In genomic region chr20:53175135-53175780, GRCh38 we compare ENCODE assay signal across 1 cellular context.
TF ChIP-seq lines count a peak whose summit lies in the region.

No MANE protein-coding gene starts in this region.

TF ChIP-seq in K562, 482 proteins besides CTCF, POLR2A, EP300 and RAD21 (continued from another document and continues in another):
- peak in 1 of 2 experiments; percentile 78; a peak in 2 of 4 replicates for TF ChIP-seq ZNF318 (IDR thresholded peaks at IDR 0.05; ENCODE audit: borderline replicate concordance in 1 of 2, low read depth in 1 of 2)
- no peak for TF ChIP-seq YBX1 (IDR thresholded peaks at IDR 0.05)
- no peak for TF ChIP-seq MTF1 (CRISPR knock-in tag; IDR thresholded peaks at IDR 0.05; ENCODE audit: borderline replicate concordance)
- TF ChIP-seq SMAD3 (CRISPR knock-in tag; conservative IDR thresholded peaks at IDR 0.05): peak; percentile 88; the same call in 1 of the 2 replicates
- peak; percentile 61 for TF ChIP-seq ZNF384 (IDR thresholded peaks at IDR 0.05; ENCODE audit: low read depth, low read length)
- no peak for TF ChIP-seq FOXA1 (IDR thresholded peaks at IDR 0.05; ENCODE audit: borderline replicate concordance)
- TF ChIP-seq HDAC6 (IDR thresholded peaks at IDR 0.05; ENCODE audit: low read depth, low read length): no peak
- TF ChIP-seq PYGO2 (tag; IDR thresholded peaks at IDR 0.05): 0 out of 2 replicates have a peak, but pooled peaks have one; percentile 42
- TF ChIP-seq CBX1 (IDR thresholded peaks at IDR 0.05; ENCODE audit: low read depth): no peak
- peak; percentile 99 for TF ChIP-seq SMAD4 (CRISPR knock-in tag; conservative IDR thresholded peaks at IDR 0.05)
- TF ChIP-seq ZNF408 (CRISPR knock-in tag; IDR thresholded peaks at IDR 0.05; ENCODE audit: low read depth): no peak
- 0 out of 2 replicates have a peak, but pooled peaks have one; percentile 32 for TF ChIP-seq ZC3H8 (IDR thresholded peaks at IDR 0.05)
- TF ChIP-seq MTA3 (IDR thresholded peaks at IDR 0.05; ENCODE audit: borderline replicate concordance): peak; percentile 96
- no peak for TF ChIP-seq PCBP1 (IDR thresholded peaks at IDR 0.05; ENCODE audit: low read depth, low read length, poor library complexity, severe bottlenecking)
- TF ChIP-seq BACH1 (tag; IDR thresholded peaks at IDR 0.05): peak; percentile 82
- no peak for TF ChIP-seq CHD2 (IDR thresholded peaks at IDR 0.05; ENCODE audit: low read depth, low read length)
- TF ChIP-seq, protein P1, sequence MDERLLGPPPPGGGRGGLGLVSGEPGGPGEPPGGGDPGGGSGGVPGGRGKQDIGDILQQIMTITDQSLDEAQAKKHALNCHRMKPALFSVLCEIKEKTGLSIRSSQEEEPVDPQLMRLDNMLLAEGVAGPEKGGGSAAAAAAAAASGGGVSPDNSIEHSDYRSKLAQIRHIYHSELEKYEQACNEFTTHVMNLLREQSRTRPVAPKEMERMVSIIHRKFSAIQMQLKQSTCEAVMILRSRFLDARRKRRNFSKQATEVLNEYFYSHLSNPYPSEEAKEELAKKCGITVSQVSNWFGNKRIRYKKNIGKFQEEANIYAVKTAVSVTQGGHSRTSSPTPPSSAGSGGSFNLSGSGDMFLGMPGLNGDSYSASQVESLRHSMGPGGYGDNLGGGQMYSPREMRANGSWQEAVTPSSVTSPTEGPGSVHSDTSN (CRISPR knock-in tag; IDR thresholded peaks at IDR 0.05; ENCODE audit: low read depth): no peak
- TF ChIP-seq, protein P1 (tag; conservative IDR thresholded peaks at IDR 0.05; ENCODE audit: low read depth): peak; percentile 79
- TF ChIP-seq ZNF512 (tag; IDR thresholded peaks at IDR 0.05): peak; percentile 69; the same call in 1 of the 2 replicates
- TF ChIP-seq ATF3 (IDR thresholded peaks at IDR 0.05): peak; percentile 61; the same call in 1 of the 2 replicates
- peak; percentile 78; the same call in 1 of the 2 replicates for TF ChIP-seq ATF3 (CRISPR knock-in tag; conservative IDR thresholded peaks at IDR 0.05)
- TF ChIP-seq TSC22D4 (tag; IDR thresholded peaks at IDR 0.05): no peak
- TF ChIP-seq MCM7 (IDR thresholded peaks at IDR 0.05): no peak
- TF ChIP-seq HMG20B (CRISPR knock-in tag; IDR thresholded peaks at IDR 0.05): no peak
- no peak for TF ChIP-seq RERE (CRISPR knock-in tag; IDR thresholded peaks at IDR 0.05; ENCODE audit: borderline replicate concordance)
- peak; percentile 78; the same call in 1 of the 2 replicates for TF ChIP-seq CREB3L1 (IDR thresholded peaks at IDR 0.05; ENCODE audit: borderline replicate concordance, low read depth)
- peak; percentile 57; the same call in 1 of the 2 replicates for TF ChIP-seq RAD51 (IDR thresholded peaks at IDR 0.05; ENCODE audit: borderline replicate concordance, low read depth)
- no peak for TF ChIP-seq CREBBP (IDR thresholded peaks at IDR 0.05; ENCODE audit: low read depth, low read length)
- TF ChIP-seq NCOA6 (IDR thresholded peaks at IDR 0.05): peak; percentile 25; the same call in 1 of the 2 replicates
- TF ChIP-seq CBFB (CRISPR knock-in tag; IDR thresholded peaks at IDR 0.05): peak; percentile 92
- peak; percentile 53; the same call in 1 of the 2 replicates for TF ChIP-seq MAFG (tag; conservative IDR thresholded peaks at IDR 0.05)
- TF ChIP-seq NEUROD1 (IDR thresholded peaks at IDR 0.05; ENCODE audit: borderline replicate concordance, low read depth, low read length, partially characterized antibody): peak; percentile 94
- TF ChIP-seq CREM (IDR thresholded peaks at IDR 0.05; ENCODE audit: low read depth): peak; percentile 89
- peak; percentile 90 for TF ChIP-seq KHSRP (IDR thresholded peaks at IDR 0.05)
- no peak for TF ChIP-seq ZNF695 (CRISPR knock-in tag; IDR thresholded peaks at IDR 0.05)
- TF ChIP-seq PURB (CRISPR knock-in tag; IDR thresholded peaks at IDR 0.05; ENCODE audit: low read depth): no peak
- TF ChIP-seq KLF6 (CRISPR knock-in tag; IDR thresholded peaks at IDR 0.05; ENCODE audit: borderline replicate concordance): 0 out of 2 replicates have a peak, but pooled peaks have one; percentile 16
- no peak for TF ChIP-seq E4F1 (CRISPR knock-in tag; IDR thresholded peaks at IDR 0.05; ENCODE audit: borderline replicate concordance)
